3 cellular contexts compared by ENCODE assay signal in genomic region chr2:227148106-227148505, GRCh38.
TF ChIP-seq lines count a peak whose summit lies in the region.

No MANE protein-coding gene starts in this region.

TF ChIP-seq in A549, 52 proteins besides CTCF, POLR2A, EP300 and RAD21:
- TF ChIP-seq HDAC2 (IDR thresholded peaks at IDR 0.05) = 0 out of 2 replicates have a peak, but pooled peaks have one; percentile 47
- no peak for TF ChIP-seq HMGXB4 (CRISPR knock-in tag; IDR thresholded peaks at IDR 0.05; ENCODE audit: borderline replicate concordance)
TF ChIP-seq in A549: peak in this region for 1.

TF ChIP-seq in WTC11, 78 proteins besides CTCF, POLR2A, EP300 and RAD21:
- TF ChIP-seq AFF4 (CRISPR knock-in tag; IDR thresholded peaks at IDR 0.05; ENCODE audit: borderline replicate concordance) (no peak), STAT6 (CRISPR knock-in tag; conservative IDR thresholded peaks at IDR 0.05; ENCODE audit: low read depth) (no peak), GTF2I (CRISPR knock-in tag; conservative IDR thresholded peaks at IDR 0.05) (peak; percentile 70; the same call in 1 of the 2 replicates), ZNF121 (CRISPR knock-in tag; IDR thresholded peaks at IDR 0.05) (no peak), RORB (CRISPR knock-in tag; IDR thresholded peaks at IDR 0.05) (no peak)

TF ChIP-seq in H1, 55 proteins besides CTCF, POLR2A, EP300 and RAD21:
- TF ChIP-seq USF2 (IDR thresholded peaks at IDR 0.05; ENCODE audit: low read length) (no peak), KDM1A (IDR thresholded peaks at IDR 0.05; ENCODE audit: borderline replicate concordance, low read length) (peak; percentile 65; the same call in 1 of the 2 replicates)
